3 cellular contexts compared by ENCODE assay signal in genomic region chr1:71179997-71180396, GRCh38.
"Had no signal": no experiment of that assay in that cellular context is flagged by ENCODE, and none has a peak within 500 bp of the region (broad histone marks: within the 10 kb centered on the region; RNA-seq: fewer than 3 reads in every experiment).

No MANE protein-coding gene starts in this region.

- ATAC-seq: GM12878 had no signal

- H3K4me3 ChIP-seq: GM12878 had no signal

- DNase-seq: GDM1, GF-D8 had no signal
